In genomic region chr5:167894631-167895472, GRCh38 we compare ENCODE assay signal across 16 cellular contexts.
DNase-seq lines count a peak whose midpoint lies in the region; ATAC-seq and TF ChIP-seq lines count a peak whose summit lies in the region.
"Had no signal": no experiment of that assay in that cellular context is flagged by ENCODE, and none has a peak within 500 bp of the region (broad histone marks: within the 10 kb centered on the region; RNA-seq: fewer than 3 reads in every experiment).

No MANE protein-coding gene starts in this region.

- H3K4me3 Mint-ChIP-seq in osteocyte (ENCODE audit: unreplicated experiment) = no peak overlapping the region
- H3K4me3 Mint-ChIP-seq: B cell; CD4-positive, alpha-beta T cell; CD8-positive, alpha-beta T cell had no signal

- no peak for ATAC-seq in activated CD4-positive, CD25-positive, alpha-beta regulatory T cell treated with anti-CD3 and anti-CD28 coated beads, Interleukin-2, amount 50 U/mL, for 24 hours
- ATAC-seq: CD8-positive, alpha-beta T cell had no signal

- CTCF ChIA-PET in A673 (lab: Charles Lee) = interaction anchor here (0.5 to 1.3 kb wide), 5 partner anchors 82 to 302 kb away, joined by 3 to 6 read pairs (median 4); no protein-coding TSS in a partner anchor

- H3K36me3 ChIP-seq in A673 (ENCODE audit: insufficient read depth, low read length, poor library complexity, severe bottlenecking) (no peaks in the 10 kb centered on the region), SK-N-MC (ENCODE audit: insufficient read depth, low read length) (no peaks in the 10 kb centered on the region)

- H3K4me1 ChIP-seq in A673 (ENCODE audit: insufficient read depth, low read length, poor library complexity, severe bottlenecking) = peaks cover 85% of the 10 kb centered on the region
- H3K4me1 ChIP-seq: Caco-2 had no signal

- peaks cover 4% of the 10 kb centered on the region for H3K27me3 Mint-ChIP-seq in osteocyte (ENCODE audit: unreplicated experiment)
- H3K27me3 Mint-ChIP-seq: B cell; CD4-positive, alpha-beta T cell had no signal

- H3K9ac ChIP-seq in SK-N-MC (ENCODE audit: insufficient read length) = peak overlapping the region; percentile 69
- H3K9ac ChIP-seq: BLaER1 treated with 17β-estradiol and CSF1 and Interleukin-3, amounts not matched to agents 10 nM and 100 nM had no signal

- TF ChIP-seq CTCF in A673 (conservative IDR thresholded peaks at IDR 0.05; ENCODE audit: low read depth, low read length) (no peak), osteocyte (IDR thresholded peaks at IDR 0.05) (no peak)

- BruUV-seq in A673 (replicated peaks; lab: Mats Ljungman, UMichigan) = no TSS peak

- H3K4me1 Mint-ChIP-seq in osteocyte (ENCODE audit: unreplicated experiment) = peaks cover 7% of the 10 kb centered on the region
- H3K4me1 Mint-ChIP-seq: B cell had no signal

- H3K27me3 ChIP-seq in A673 (replicated peaks; ENCODE audit: insufficient read depth, low read depth, low read length, poor library complexity) = no peaks in the 10 kb centered on the region
- H3K27me3 ChIP-seq: BLaER1 treated with 17β-estradiol and CSF1 and Interleukin-3, amounts not matched to agents 10 nM and 100 nM had no signal

- H3K9me3 ChIP-seq in A673 (ENCODE audit: low read depth, low read length, poor library complexity, severe bottlenecking) (no peaks in the 10 kb centered on the region), SK-N-MC (ENCODE audit: low read depth, low read length) (no peaks in the 10 kb centered on the region)
- H3K9me3 ChIP-seq: Caco-2 had no signal

- H3K36me3 Mint-ChIP-seq in osteocyte (ENCODE audit: unreplicated experiment) = peaks cover 1% of the 10 kb centered on the region
- H3K36me3 Mint-ChIP-seq: CD8-positive, alpha-beta T cell had no signal

- H3K4me3 ChIP-seq in A673 (ENCODE audit: low read depth, low read length, poor library complexity, severe bottlenecking) (no peak overlapping the region), SK-N-MC (peak overlapping the region; percentile 58)
- H3K4me3 ChIP-seq: BLaER1 treated with 17β-estradiol and CSF1 and Interleukin-3, amounts not matched to agents 10 nM and 100 nM had no signal

- H3K27ac ChIP-seq in A673 (ENCODE audit: low read depth, low read length, poor library complexity, severe bottlenecking) (peak overlapping the region; percentile 97), SK-N-MC (peak overlapping the region; percentile 99)
- H3K27ac ChIP-seq: BLaER1 treated with 17β-estradiol and CSF1 and Interleukin-3, amounts not matched to agents 10 nM and 100 nM; C4-2B had no signal

- DNase-seq in A673 (ENCODE audit: low spot score) (peak; percentile 91), SK-N-MC (ENCODE audit: low read depth, low spot score) (peak; percentile 95), osteocyte (ENCODE audit: extremely low spot score, unreplicated experiment) (peak; percentile 5), NCI-H1417 (lab: John Stamatoyannopoulos, UW) (no peak)
- DNase-seq: 8988T; AML-193; Caco-2; Calu3; CD4-positive, alpha-beta T cell; CD8-positive, alpha-beta T cell; DMS79 treated with DMSO at 0.1 percent for 48 hours; GF-D8 had no signal

- H3K27ac Mint-ChIP-seq in osteocyte (ENCODE audit: unreplicated experiment) = no peak overlapping the region
- H3K27ac Mint-ChIP-seq: B cell; CD4-positive, alpha-beta T cell; CD8-positive, alpha-beta T cell had no signal

- POLR2A ChIA-PET in A673 (lab: Charles Lee; ENCODE audit: low non-redundant PET) = interaction anchor here (0.5 to 0.6 kb wide), 2 partner anchors 123 to 167 kb away, joined by 3 to 7 read pairs; no protein-coding TSS in a partner anchor

- H3K9me3 Mint-ChIP-seq in osteocyte (ENCODE audit: unreplicated experiment) = no peaks in the 10 kb centered on the region
- H3K9me3 Mint-ChIP-seq: CD4-positive, alpha-beta T cell; CD8-positive, alpha-beta T cell had no signal

- intact Hi-C loops in A673 (cut with micrococcal nuclease; ENCODE audit: unreplicated experiment) = loop anchor here (1.0 to 5.0 kb wide), 12 partner anchors 87 to 734 kb away; no protein-coding TSS in a partner anchor

Comparison
In these comparisons a context has a peak if more than half of its experiments do, and no peak if none do; other contexts are left out.
1. DNase-seq: peak in A673 (single experiment), SK-N-MC (single experiment) and osteocyte (single experiment); none in NCI-H1417 (0 of 3).